Comparison of ENCODE assay signal across 1 cellular context in the genomic region with DNA sequence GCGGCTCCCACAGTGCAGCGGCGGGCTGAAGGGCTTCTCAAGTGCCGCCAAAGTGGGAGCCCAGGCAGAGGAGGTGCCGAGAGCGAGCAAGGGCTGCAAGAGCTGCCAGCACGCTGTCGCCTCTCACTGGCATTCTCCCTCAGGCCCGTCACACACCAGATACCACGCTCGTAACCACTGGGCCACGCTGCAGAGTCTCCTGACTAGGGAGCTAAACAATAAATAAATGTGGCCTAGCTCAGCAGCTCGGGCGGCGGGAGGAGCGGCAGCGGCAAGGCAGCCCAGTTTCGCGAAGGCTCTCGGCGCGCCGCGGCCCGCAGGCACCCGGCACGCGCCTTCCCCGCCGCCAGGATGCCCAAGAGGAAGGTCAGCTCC.
TF ChIP-seq lines count a peak whose summit lies in the region.

No MANE protein-coding gene starts in this region.

TF ChIP-seq in GM23338, 12 proteins besides CTCF, POLR2A, EP300 and RAD21 (continued from another document):
- TF ChIP-seq, protein P1, sequence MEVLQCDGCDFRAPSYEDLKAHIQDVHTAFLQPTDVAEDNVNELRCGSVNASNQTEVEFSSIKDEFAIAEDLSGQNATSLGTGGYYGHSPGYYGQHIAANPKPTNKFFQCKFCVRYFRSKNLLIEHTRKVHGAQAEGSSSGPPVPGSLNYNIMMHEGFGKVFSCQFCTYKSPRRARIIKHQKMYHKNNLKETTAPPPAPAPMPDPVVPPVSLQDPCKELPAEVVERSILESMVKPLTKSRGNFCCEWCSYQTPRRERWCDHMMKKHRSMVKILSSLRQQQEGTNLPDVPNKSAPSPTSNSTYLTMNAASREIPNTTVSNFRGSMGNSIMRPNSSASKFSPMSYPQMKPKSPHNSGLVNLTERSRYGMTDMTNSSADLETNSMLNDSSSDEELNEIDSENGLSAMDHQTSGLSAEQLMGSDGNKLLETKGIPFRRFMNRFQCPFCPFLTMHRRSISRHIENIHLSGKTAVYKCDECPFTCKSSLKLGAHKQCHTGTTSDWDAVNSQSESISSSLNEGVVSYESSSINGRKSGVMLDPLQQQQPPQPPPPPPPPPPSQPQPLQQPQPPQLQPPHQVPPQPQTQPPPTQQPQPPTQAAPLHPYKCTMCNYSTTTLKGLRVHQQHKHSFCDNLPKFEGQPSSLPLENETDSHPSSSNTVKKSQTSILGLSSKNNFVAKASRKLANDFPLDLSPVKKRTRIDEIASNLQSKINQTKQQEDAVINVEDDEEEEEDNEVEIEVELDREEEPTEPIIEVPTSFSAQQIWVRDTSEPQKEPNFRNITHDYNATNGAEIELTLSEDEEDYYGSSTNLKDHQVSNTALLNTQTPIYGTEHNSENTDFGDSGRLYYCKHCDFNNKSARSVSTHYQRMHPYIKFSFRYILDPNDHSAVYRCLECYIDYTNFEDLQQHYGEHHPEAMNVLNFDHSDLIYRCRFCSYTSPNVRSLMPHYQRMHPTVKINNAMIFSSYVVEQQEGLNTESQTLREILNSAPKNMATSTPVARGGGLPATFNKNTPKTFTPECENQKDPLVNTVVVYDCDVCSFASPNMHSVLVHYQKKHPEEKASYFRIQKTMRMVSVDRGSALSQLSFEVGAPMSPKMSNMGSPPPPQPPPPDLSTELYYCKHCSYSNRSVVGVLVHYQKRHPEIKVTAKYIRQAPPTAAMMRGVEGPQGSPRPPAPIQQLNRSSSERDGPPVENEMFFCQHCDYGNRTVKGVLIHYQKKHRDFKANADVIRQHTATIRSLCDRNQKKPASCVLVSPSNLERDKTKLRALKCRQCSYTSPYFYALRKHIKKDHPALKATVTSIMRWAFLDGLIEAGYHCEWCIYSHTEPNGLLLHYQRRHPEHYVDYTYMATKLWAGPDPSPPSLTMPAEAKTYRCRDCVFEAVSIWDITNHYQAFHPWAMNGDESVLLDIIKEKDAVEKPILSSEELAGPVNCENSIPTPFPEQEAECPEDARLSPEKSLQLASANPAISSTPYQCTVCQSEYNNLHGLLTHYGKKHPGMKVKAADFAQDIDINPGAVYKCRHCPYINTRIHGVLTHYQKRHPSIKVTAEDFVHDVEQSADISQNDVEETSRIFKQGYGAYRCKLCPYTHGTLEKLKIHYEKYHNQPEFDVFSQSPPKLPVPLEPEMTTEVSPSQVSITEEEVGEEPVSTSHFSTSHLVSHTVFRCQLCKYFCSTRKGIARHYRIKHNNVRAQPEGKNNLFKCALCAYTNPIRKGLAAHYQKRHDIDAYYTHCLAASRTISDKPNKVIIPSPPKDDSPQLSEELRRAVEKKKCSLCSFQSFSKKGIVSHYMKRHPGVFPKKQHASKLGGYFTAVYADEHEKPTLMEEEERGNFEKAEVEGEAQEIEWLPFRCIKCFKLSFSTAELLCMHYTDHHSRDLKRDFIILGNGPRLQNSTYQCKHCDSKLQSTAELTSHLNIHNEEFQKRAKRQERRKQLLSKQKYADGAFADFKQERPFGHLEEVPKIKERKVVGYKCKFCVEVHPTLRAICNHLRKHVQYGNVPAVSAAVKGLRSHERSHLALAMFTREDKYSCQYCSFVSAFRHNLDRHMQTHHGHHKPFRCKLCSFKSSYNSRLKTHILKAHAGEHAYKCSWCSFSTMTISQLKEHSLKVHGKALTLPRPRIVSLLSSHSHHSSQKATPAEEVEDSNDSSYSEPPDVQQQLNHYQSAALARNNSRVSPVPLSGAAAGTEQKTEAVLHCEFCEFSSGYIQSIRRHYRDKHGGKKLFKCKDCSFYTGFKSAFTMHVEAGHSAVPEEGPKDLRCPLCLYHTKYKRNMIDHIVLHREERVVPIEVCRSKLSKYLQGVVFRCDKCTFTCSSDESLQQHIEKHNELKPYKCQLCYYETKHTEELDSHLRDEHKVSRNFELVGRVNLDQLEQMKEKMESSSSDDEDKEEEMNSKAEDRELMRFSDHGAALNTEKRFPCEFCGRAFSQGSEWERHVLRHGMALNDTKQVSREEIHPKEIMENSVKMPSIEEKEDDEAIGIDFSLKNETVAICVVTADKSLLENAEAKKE (CRISPR knock-in tag; IDR thresholded peaks at IDR 0.05): no peak
- TF ChIP-seq POLR2AphosphoS5 (IDR thresholded peaks at IDR 0.05; ENCODE audit: low read depth) (no peak), CREB1 (CRISPR knock-in tag; IDR thresholded peaks at IDR 0.05; ENCODE audit: low read depth) (no peak), EZH2phosphoT487 (IDR thresholded peaks at IDR 0.05; ENCODE audit: unreplicated experiment) (no peak), ETS1 (IDR thresholded peaks at IDR 0.05) (no peak), STAT1 (IDR thresholded peaks at IDR 0.05; ENCODE audit: unreplicated experiment) (no peak), ZNF114 (CRISPR knock-in tag; IDR thresholded peaks at IDR 0.05) (no peak)
- TF ChIP-seq, protein P2, sequence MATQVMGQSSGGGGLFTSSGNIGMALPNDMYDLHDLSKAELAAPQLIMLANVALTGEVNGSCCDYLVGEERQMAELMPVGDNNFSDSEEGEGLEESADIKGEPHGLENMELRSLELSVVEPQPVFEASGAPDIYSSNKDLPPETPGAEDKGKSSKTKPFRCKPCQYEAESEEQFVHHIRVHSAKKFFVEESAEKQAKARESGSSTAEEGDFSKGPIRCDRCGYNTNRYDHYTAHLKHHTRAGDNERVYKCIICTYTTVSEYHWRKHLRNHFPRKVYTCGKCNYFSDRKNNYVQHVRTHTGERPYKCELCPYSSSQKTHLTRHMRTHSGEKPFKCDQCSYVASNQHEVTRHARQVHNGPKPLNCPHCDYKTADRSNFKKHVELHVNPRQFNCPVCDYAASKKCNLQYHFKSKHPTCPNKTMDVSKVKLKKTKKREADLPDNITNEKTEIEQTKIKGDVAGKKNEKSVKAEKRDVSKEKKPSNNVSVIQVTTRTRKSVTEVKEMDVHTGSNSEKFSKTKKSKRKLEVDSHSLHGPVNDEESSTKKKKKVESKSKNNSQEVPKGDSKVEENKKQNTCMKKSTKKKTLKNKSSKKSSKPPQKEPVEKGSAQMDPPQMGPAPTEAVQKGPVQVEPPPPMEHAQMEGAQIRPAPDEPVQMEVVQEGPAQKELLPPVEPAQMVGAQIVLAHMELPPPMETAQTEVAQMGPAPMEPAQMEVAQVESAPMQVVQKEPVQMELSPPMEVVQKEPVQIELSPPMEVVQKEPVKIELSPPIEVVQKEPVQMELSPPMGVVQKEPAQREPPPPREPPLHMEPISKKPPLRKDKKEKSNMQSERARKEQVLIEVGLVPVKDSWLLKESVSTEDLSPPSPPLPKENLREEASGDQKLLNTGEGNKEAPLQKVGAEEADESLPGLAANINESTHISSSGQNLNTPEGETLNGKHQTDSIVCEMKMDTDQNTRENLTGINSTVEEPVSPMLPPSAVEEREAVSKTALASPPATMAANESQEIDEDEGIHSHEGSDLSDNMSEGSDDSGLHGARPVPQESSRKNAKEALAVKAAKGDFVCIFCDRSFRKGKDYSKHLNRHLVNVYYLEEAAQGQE (IDR thresholded peaks at IDR 0.05; ENCODE audit: unreplicated experiment): no peak
